9 cellular contexts compared by ENCODE assay signal in the genomic region with DNA sequence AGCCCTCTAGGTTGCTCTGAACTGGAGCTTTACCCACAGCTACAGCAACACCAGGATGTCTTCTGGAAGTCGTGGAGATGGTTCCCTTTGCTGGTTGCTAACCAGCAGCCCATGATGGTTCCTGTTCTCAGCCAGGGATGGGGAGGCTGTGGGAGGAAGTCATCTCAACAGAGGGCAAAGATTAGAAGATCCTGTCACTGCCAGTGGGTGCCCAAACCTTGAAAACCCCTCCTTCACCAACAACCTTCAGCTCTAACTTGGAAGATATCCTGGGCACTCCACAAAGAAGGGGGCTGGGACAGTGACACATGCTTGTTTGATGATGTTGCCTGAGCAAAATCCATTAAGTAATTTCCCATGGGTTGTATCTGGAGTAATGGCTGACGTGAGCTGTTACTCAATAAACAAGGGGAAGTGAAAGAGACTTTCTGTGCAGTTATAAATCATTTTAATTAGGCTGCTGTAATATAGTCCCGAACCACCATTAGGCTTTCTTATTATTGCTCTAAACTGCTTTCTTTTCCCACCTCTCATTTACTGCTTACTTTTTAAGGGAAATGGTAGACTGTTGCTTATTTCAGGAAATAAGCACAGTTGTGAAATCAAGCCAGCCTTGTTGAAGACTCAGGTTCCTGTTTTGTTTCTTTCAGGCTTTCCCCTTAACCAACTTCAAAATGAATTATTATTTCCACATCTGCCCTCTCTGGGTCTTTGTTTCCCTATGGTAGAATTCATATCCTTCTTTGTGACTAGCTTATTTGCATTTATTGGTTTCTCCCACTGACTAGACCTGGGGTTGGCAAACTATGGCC.
A peak's percentile ranks its signal among the peaks of the same experiment; 100 is the strongest.
DNase-seq lines count a peak whose midpoint lies in the region; ATAC-seq and TF ChIP-seq lines count a peak whose summit lies in the region.
"Had no signal": no experiment of that assay in that cellular context is flagged by ENCODE, and none has a peak within 500 bp of the region (broad histone marks: within the 10 kb centered on the region; RNA-seq: fewer than 3 reads in every experiment).

No MANE protein-coding gene starts in this region.

- no peak for TF ChIP-seq POLR2A in suprapubic skin (IDR thresholded peaks at IDR 0.05)

- no peaks in the 10 kb centered on the region for H3K36me3 ChIP-seq in suprapubic skin

- DNase-seq in DMS153 (lab: John Stamatoyannopoulos, UW) (peak; percentile 73), DMS153 treated with DMSO at 0.1 percent for 48 hours (lab: John Stamatoyannopoulos, UW; ENCODE audit: unreplicated experiment) (no peak), epithelial cell of prostate (ENCODE audit: low read depth, low spot score) (peak; percentile 31), stromal cell of bone marrow (ENCODE audit: low read depth) (peak; percentile 86), NCI-H1436 treated with DMSO at 0.1 percent for 48 hours (lab: John Stamatoyannopoulos, UW) (no peak), suprapubic skin (ENCODE audit: low spot score in 2 of 2) (no peak)

- H3K4me1 ChIP-seq in suprapubic skin, result no peaks in the 10 kb centered on the region

- H3K9me3 ChIP-seq in suprapubic skin, result no peaks in the 10 kb centered on the region

- 32% methylated on average over 3 of the region's 3 CpGs for WGBS in suprapubic skin

- H3K27me3 ChIP-seq in suprapubic skin, result no peaks in the 10 kb centered on the region

- TF ChIP-seq CTCF in suprapubic skin (IDR thresholded peaks at IDR 0.05), result no peak

- no peak for TF ChIP-seq EP300 in suprapubic skin (IDR thresholded peaks at IDR 0.05)

- H3K27ac ChIP-seq in epithelial cell of prostate, result no peak overlapping the region
- H3K27ac ChIP-seq in suprapubic skin, result no peak overlapping the region
- H3K27ac ChIP-seq: 22Rv1 had no signal

- no peak overlapping the region for H3K4me3 ChIP-seq in suprapubic skin

- ATAC-seq in HG03469 (IDR thresholded peaks at IDR 0.05; ENCODE audit: unreplicated experiment), result peak; percentile 49
- no peak for ATAC-seq in GM21526 (IDR thresholded peaks at IDR 0.05; ENCODE audit: low FRiP score, unreplicated experiment)

Comparison
In these comparisons a context has a peak if more than half of its experiments do, and no peak if none do; other contexts are left out.
1. DNase-seq: peak in DMS153 (single experiment), epithelial cell of prostate (single experiment) and stromal cell of bone marrow (single experiment); none in DMS153 treated with DMSO at 0.1 percent for 48 hours (single experiment), NCI-H1436 treated with DMSO at 0.1 percent for 48 hours (single experiment) and suprapubic skin (0 of 2).